10 cellular contexts compared by ENCODE assay signal in the genomic region with DNA sequence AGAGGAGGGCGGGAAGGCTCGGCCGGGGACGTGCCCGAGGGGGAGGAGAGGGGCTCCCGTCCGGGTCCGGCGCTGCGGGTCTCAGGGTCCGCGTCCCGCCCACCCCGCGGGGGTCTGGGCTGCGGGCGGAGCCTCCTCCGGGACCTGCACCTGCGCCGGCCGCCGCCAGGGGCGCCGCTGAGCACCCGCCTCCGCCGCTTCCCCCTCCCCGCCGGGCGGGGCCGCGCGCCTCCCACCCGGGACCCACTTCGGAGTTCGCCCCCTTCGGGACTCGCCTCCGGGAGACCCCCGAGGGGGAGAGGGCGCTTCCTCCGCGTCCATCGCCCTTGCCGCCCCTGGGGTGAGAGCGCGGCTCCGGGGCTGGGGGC. TPM values are rescaled to one million over a fixed set of nuclear protein-coding genes. Genes with fewer than 3 reads are reported as not detected.
DNase-seq lines count a peak whose midpoint lies in the region; ATAC-seq and TF ChIP-seq lines count a peak whose summit lies in the region.
"Not testable (repeated sequence)": the region's sequence is repeated elsewhere in the genome, so short reads cannot be mapped to it uniquely, and the experiment has no call there.
"Had no signal": no experiment of that assay in that cellular context is flagged by ENCODE, and none has a peak within 500 bp of the region (broad histone marks: within the 10 kb centered on the region; RNA-seq: fewer than 3 reads in every experiment).

No MANE protein-coding gene starts in this region.

- POLR2A ChIA-PET in SK-N-SH (lab: Yijun Ruan, JAX), result not testable (repeated sequence)

- H3K27me3 ChIP-seq in SK-N-SH (ENCODE audit: insufficient read depth); left lung: not testable (repeated sequence)
- peaks cover 9 to 22% (median 14%) of the 10 kb centered on the region in 3 donors for H3K27me3 ChIP-seq in skeletal muscle tissue (ENCODE audit: control insufficient read depth in 3 of 3, insufficient read depth in 3 of 3, low read length in 3 of 3)

- H3K4me1 ChIP-seq in SK-N-SH (ENCODE audit: control insufficient read depth in 1 of 2, insufficient read depth in 2 of 2, low read depth in 1 of 2, low read length in 1 of 2), result not testable (repeated sequence)
- peaks cover 12 to 50% of the 10 kb centered on the region in 2 donors for H3K4me1 ChIP-seq in left lung
- peaks cover 9 to 24% (median 14%) of the 10 kb centered on the region in 3 donors for H3K4me1 ChIP-seq in skeletal muscle tissue (ENCODE audit: control insufficient read depth in 3 of 3, insufficient read depth in 3 of 3, low read length in 3 of 3)

- not testable (repeated sequence) for H3K79me2 ChIP-seq in SK-N-SH (ENCODE audit: insufficient read depth)

- not testable (repeated sequence) for TF ChIP-seq CTCF in HFF-Myc (IDR thresholded peaks at IDR 0.05; ENCODE audit: low read depth, low read length, missing control alignments); SK-N-SH (IDR thresholded peaks at IDR 0.05); coronary artery (IDR thresholded peaks at IDR 0.05); left lung (IDR thresholded peaks at IDR 0.05)

- H3K9ac ChIP-seq in SK-N-SH; skeletal muscle tissue (ENCODE audit: low read depth in 1 of 3, low read length in 3 of 3): not testable (repeated sequence)

- not testable (repeated sequence) for H3K9me3 ChIP-seq in SK-N-SH; left lung; skeletal muscle tissue (ENCODE audit: control insufficient read depth in 3 of 3, low read length in 3 of 3)

- H3K27ac ChIP-seq in SK-N-SH (ENCODE audit: low read depth in 2 of 2, low read length in 1 of 2); left lung: not testable (repeated sequence)
- peak overlapping the region in 1 of 2 donors; percentile 78 for H3K27ac ChIP-seq in coronary artery
- peak overlapping the region; percentile 64 for H3K27ac ChIP-seq in skeletal muscle tissue (ENCODE audit: low read depth, low read length)

- 0 out of 2 replicates have a peak overlapping the region, but pooled peaks have one; percentile 77 for H3K4me2 ChIP-seq in SK-N-SH

- H3K4me3 ChIP-seq in HFF-Myc (replicated peaks; ENCODE audit: low read depth, low read length), result peak overlapping the region; percentile 80; the same call in 1 of the 2 replicates
- H3K4me3 ChIP-seq in SK-N-SH (ENCODE audit: low read depth in 2 of 2, low read length in 1 of 2); skeletal muscle tissue (ENCODE audit: low read length in 3 of 3): not testable (repeated sequence)
- peak overlapping the region; percentile 54 for H3K4me3 ChIP-seq in coronary artery
- H3K4me3 ChIP-seq in left lung, result peak overlapping the region in 1 of 2 donors; percentile 83

- intact Hi-C loops in left lung (cut with DNase I), result not testable (repeated sequence)

- H3K36me3 ChIP-seq in SK-N-SH (replicated peaks in 1 of 2; ENCODE audit: control insufficient read depth in 1 of 2, insufficient read depth in 2 of 2, low read length in 1 of 2); skeletal muscle tissue (ENCODE audit: control insufficient read depth in 3 of 3, insufficient read depth in 3 of 3, low read length in 3 of 3): not testable (repeated sequence)
- H3K36me3 ChIP-seq in left lung, result peaks cover 0 to 13% of the 10 kb centered on the region in 2 donors

- WGBS in SK-N-SH (ENCODE audit: low lambda C conversion rate), result no CpG with 5 or more reads among the region's 48 CpGs

- CTCF ChIA-PET in SK-N-SH (lab: Yijun Ruan, JAX), result interaction anchor here (1.4 to 1.9 kb wide), 3 partner anchors 13 to 27 kb away, joined by 3 to 20 read pairs (median 4); no protein-coding TSS in a partner anchor

- peak; percentile 45 for ATAC-seq in GM18909 (IDR thresholded peaks at IDR 0.05; ENCODE audit: poor library complexity, unreplicated experiment)
- ATAC-seq in HG03139 (IDR thresholded peaks at IDR 0.05; ENCODE audit: unreplicated experiment), result peak; percentile 35
- peak; percentile 77 for ATAC-seq in left lung

- not testable (repeated sequence) for H3K9me2 ChIP-seq in SK-N-SH

- not testable (repeated sequence) for TF ChIP-seq EP300 in SK-N-SH (IDR thresholded peaks at IDR 0.05; ENCODE audit: borderline replicate concordance in 1 of 2, low read depth in 1 of 2, low read length in 1 of 2)

- not testable (repeated sequence) for H4K20me1 ChIP-seq in SK-N-SH (ENCODE audit: insufficient read depth)

- not testable (repeated sequence) for H2AFZ ChIP-seq in SK-N-SH (ENCODE audit: low read depth)

- not testable (repeated sequence) for TF ChIP-seq RAD21 in SK-N-SH (IDR thresholded peaks at IDR 0.05; ENCODE audit: low read length)

- DNase-seq in HFF-Myc (ENCODE audit: extremely low read depth, low read depth); SK-N-SH; coronary artery (ENCODE audit: low spot score); left lung: not testable (repeated sequence)

- H3F3A ChIP-seq in SK-N-SH (replicated peaks; ENCODE audit: insufficient read depth), result not testable (repeated sequence)

RNA-seq across cellular contexts. Expression of a gene that starts 2.3 kb away (rescaled TPM):
- polyA plus RNA-seq in SK-N-SH (2012; rRNA removed), result 229 and 326 TPM in 2 replicates
- 148 and 237 TPM in 2 replicates for polyA plus RNA-seq in SK-N-SH (2012; cell fraction: cytosol; rRNA removed)
- 84.2 and 113 TPM in 2 replicates for polyA plus RNA-seq in SK-N-SH (2012; cell fraction: nucleus; rRNA removed)
- total RNA-seq in left lung (1,000 to 10,000 TPM in 1 of 2 donors, 100 to 1,000 TPM in 1; 724 to 1,115 TPM), skeletal muscle tissue (15.7 TPM)

RNA-seq across cellular contexts. Expression of a gene that starts 4.6 kb away (rescaled TPM):
- polyA plus RNA-seq in SK-N-SH (2012; rRNA removed), result 15.3 and 19.4 TPM in 2 replicates
- polyA plus RNA-seq in SK-N-SH (2012; cell fraction: cytosol; rRNA removed), result 10.6 and 12.6 TPM in 2 replicates
- 4.7 and 8.8 TPM in 2 replicates for polyA plus RNA-seq in SK-N-SH (2012; cell fraction: nucleus; rRNA removed)
- total RNA-seq in left lung (100 to 1,000 TPM in 1 of 2 donors, 10 to 100 TPM in 1; 98.7 to 149 TPM), skeletal muscle tissue (13.0 TPM)

RNA-seq across cellular contexts. Expression of a gene that starts 10.8 kb away (rescaled TPM):
- polyA plus RNA-seq in SK-N-SH (2012; rRNA removed), result 398 and 518 TPM in 2 replicates
- 239 and 341 TPM in 2 replicates for polyA plus RNA-seq in SK-N-SH (2012; cell fraction: cytosol; rRNA removed)
- polyA plus RNA-seq in SK-N-SH (2012; cell fraction: nucleus; rRNA removed), result 92.5 and 106 TPM in 2 replicates
- total RNA-seq in left lung, result 100 to 1,000 TPM; 398 to 886 TPM
- 6.3 TPM for total RNA-seq in skeletal muscle tissue

RNA-seq across cellular contexts. Expression of a gene that starts 19.1 kb away (rescaled TPM):
- polyA plus RNA-seq in SK-N-SH (2012; rRNA removed), result not detected in 2 replicates
- polyA plus RNA-seq in SK-N-SH (2012; cell fraction: cytosol; rRNA removed), result not detected in 2 replicates
- polyA plus RNA-seq in SK-N-SH (2012; cell fraction: nucleus; rRNA removed), result not detected in 2 replicates
- not detected for total RNA-seq in left lung
- total RNA-seq in skeletal muscle tissue, result not detected
- total RNA-seq: activated CD4-positive, alpha-beta T cell treated with anti-CD3 and anti-CD28 coated beads, Interleukin-2, amount 10 ng/mL, durations not matched to agents 7 days and 5 days; endodermal cell; SJCRH30 had no signal

RNA-seq across cellular contexts. Expression of a gene that starts 29.5 kb away (rescaled TPM):
- 19.9 and 26.5 TPM in 2 replicates for polyA plus RNA-seq in SK-N-SH (2012; rRNA removed)
- polyA plus RNA-seq in SK-N-SH (2012; cell fraction: cytosol; rRNA removed), result 1.5 and 2.6 TPM in 2 replicates
- polyA plus RNA-seq in SK-N-SH (2012; cell fraction: nucleus; rRNA removed), result 251 and 265 TPM in 2 replicates
- 10 to 100 TPM; 47.7 to 75.3 TPM for total RNA-seq in left lung
- total RNA-seq in skeletal muscle tissue, result 2.6 TPM

Comparison
In these comparisons a context has a peak if more than half of its experiments do, and no peak if none do; other contexts are left out.
1. RNA of a gene that starts 2.3 kb away (total RNA-seq): 724 to 1,115 TPM in left lung; 15.7 TPM in skeletal muscle tissue (single experiment); every median in the first group is over 10 times any median in the second.
2. RNA of a gene that starts 10.8 kb away (total RNA-seq): 398 to 886 TPM in left lung; 6.3 TPM in skeletal muscle tissue (single experiment); every median in the first group is over 10 times any median in the second.
3. Peak in every context shown above with its lines, with median percentiles within 50 percentile points of each other: ATAC-seq.